Comparison of ENCODE assay signal across 14 cellular contexts in genomic region chr9:121154782-121155181, GRCh38. TPM values are rescaled to one million over a fixed set of nuclear protein-coding genes. Genes with fewer than 3 reads are reported as not detected.
DNase-seq lines count a peak whose midpoint lies in the region; ATAC-seq and TF ChIP-seq lines count a peak whose summit lies in the region.
"Had no signal": no experiment of that assay in that cellular context is flagged by ENCODE, and none has a peak within 500 bp of the region (broad histone marks: within the 10 kb centered on the region; RNA-seq: fewer than 3 reads in every experiment).

No MANE protein-coding gene starts in this region.

- H3K27me3 ChIP-seq in neural progenitor cell = no peaks in the 10 kb centered on the region
- H3K27me3 ChIP-seq in esophagus muscularis mucosa = no peaks in the 10 kb centered on the region
- H3K27me3 ChIP-seq: vagina had no signal

- no peak for TF ChIP-seq CTCF in OCI-LY7 (conservative IDR thresholded peaks at IDR 0.05; ENCODE audit: low read length)
- TF ChIP-seq CTCF in astrocyte of the spinal cord (IDR thresholded peaks at IDR 0.05; ENCODE audit: low read depth, low read length) = no peak
- no peak for TF ChIP-seq CTCF in neural progenitor cell (IDR thresholded peaks at IDR 0.05)
- TF ChIP-seq CTCF in esophagus muscularis mucosa (IDR thresholded peaks at IDR 0.05) = no peak

- H3K27ac ChIP-seq in OCI-LY7 (ENCODE audit: low read depth, low read length, poor library complexity, severe bottlenecking) (peak overlapping the region; percentile 10), neural progenitor cell (no peak overlapping the region), esophagus muscularis mucosa (replicated peaks in 1 of 4) (no peak overlapping the region)
- H3K27ac ChIP-seq: SK-N-MC, vagina had no signal

- H3K9me3 ChIP-seq in OCI-LY7 (ENCODE audit: low read length) = no peaks in the 10 kb centered on the region
- H3K9me3 ChIP-seq in neural progenitor cell (ENCODE audit: low read depth) = no peaks in the 10 kb centered on the region
- no peaks in the 10 kb centered on the region for H3K9me3 ChIP-seq in esophagus muscularis mucosa
- H3K9me3 ChIP-seq: vagina had no signal

- BruUV-seq in OCI-LY7 (replicated peaks; lab: Mats Ljungman, UMichigan) = no TSS peak

- H3K4me3 ChIP-seq in OCI-LY7 (ENCODE audit: low read depth, low read length, poor library complexity, severe bottlenecking) = no peak overlapping the region
- H3K4me3 ChIP-seq in astrocyte of the spinal cord (ENCODE audit: low read depth, low read length) = no peak overlapping the region
- H3K4me3 ChIP-seq in neural progenitor cell = no peak overlapping the region
- H3K4me3 ChIP-seq in esophagus muscularis mucosa = no peak overlapping the region
- H3K4me3 ChIP-seq: GM23338, SK-N-MC, vagina had no signal

- CTCF ChIA-PET in activated CD4-positive, alpha-beta T cell treated with anti-CD3 and anti-CD28 coated beads for 36 hours (lab: Charles Lee) = interaction anchor here (1.6 kb wide), 1 partner anchor 43 kb away, joined by 3 read pairs; no protein-coding TSS in a partner anchor
- CTCF ChIA-PET in OCI-LY7 (lab: Charles Lee; ENCODE audit: unreplicated experiment) = no interaction called here

- H3K27ac Mint-ChIP-seq in activated CD4-positive, alpha-beta T cell treated with anti-CD3 and anti-CD28 coated beads for 36 hours = peak overlapping the region; percentile 64
- H3K27ac Mint-ChIP-seq in activated CD4-positive, alpha-beta T cell treated with anti-CD3 and anti-CD28 coated beads, Interleukin-2, amount 10 ng/mL, durations not matched to agents 24 days and 14 days = no peak overlapping the region
- H3K27ac Mint-ChIP-seq in neural progenitor cell = peak overlapping the region; percentile 62
- H3K27ac Mint-ChIP-seq: GM23338 had no signal

- H3K4me3 Mint-ChIP-seq in activated CD4-positive, alpha-beta T cell treated with anti-CD3 and anti-CD28 coated beads for 36 hours = no peak overlapping the region
- no peak overlapping the region for H3K4me3 Mint-ChIP-seq in activated CD4-positive, alpha-beta T cell treated with anti-CD3 and anti-CD28 coated beads, Interleukin-2, amount 10 ng/mL, durations not matched to agents 24 days and 14 days
- no peak overlapping the region for H3K4me3 Mint-ChIP-seq in neural progenitor cell
- H3K4me3 Mint-ChIP-seq: GM23338 had no signal

- H3K4me2 ChIP-seq in OCI-LY7 (ENCODE audit: low read length) (no peak overlapping the region), neural progenitor cell (no peak overlapping the region)
- H3K4me2 ChIP-seq: GM23338 had no signal

- POLR2A ChIA-PET in activated CD4-positive, alpha-beta T cell treated with anti-CD3 and anti-CD28 coated beads for 36 hours (lab: Charles Lee) = interaction anchor here (1.0 kb wide), 1 partner anchor 17 kb away, joined by 3 read pairs; no protein-coding TSS in a partner anchor
- POLR2A ChIA-PET in OCI-LY7 (lab: Charles Lee) = interaction anchor here (0.6 to 1.0 kb wide), 2 partner anchors 34 to 61 kb away, joined by 3 read pairs; no protein-coding TSS in a partner anchor

- H3K9ac ChIP-seq in neural progenitor cell = no peak overlapping the region

- H2AFZ ChIP-seq in OCI-LY7 (ENCODE audit: low read length) (no peak overlapping the region), neural progenitor cell (replicated peaks) (no peak overlapping the region)
- H2AFZ ChIP-seq: GM23338 had no signal

- H3F3A ChIP-seq in neural progenitor cell (ENCODE audit: low read depth) = no peaks in the 10 kb centered on the region

- no peak for ATAC-seq in activated CD4-positive, alpha-beta T cell treated with anti-CD3 and anti-CD28 coated beads for 36 hours
- ATAC-seq: GM23338, left ventricle myocardium superior had no signal

- H3K79me2 ChIP-seq in OCI-LY7 (ENCODE audit: insufficient read depth, low read depth, low read length) (peaks cover 15% of the 10 kb centered on the region; the same call in 1 of the 2 replicates), neural progenitor cell (ENCODE audit: low read depth) (no peaks in the 10 kb centered on the region)

- in situ Hi-C loops in astrocyte of the spinal cord (cut with HindIII; ENCODE audit: low sequenced_read_pairs) = no loop called here

- no peaks in the 10 kb centered on the region for H3K9me2 ChIP-seq in OCI-LY7 (ENCODE audit: insufficient read depth, low read length)

- TF ChIP-seq EP300 in esophagus muscularis mucosa (IDR thresholded peaks at IDR 0.05) = no peak

- H3K4me1 ChIP-seq in OCI-LY7 (ENCODE audit: insufficient read depth, low read length, poor library complexity, severe bottlenecking) (peaks cover 69% of the 10 kb centered on the region), neural progenitor cell (no peaks in the 10 kb centered on the region), esophagus muscularis mucosa (peaks cover 0 to 7% (median 2%) of the 10 kb centered on the region in 4 donors)

- no peaks in the 10 kb centered on the region for H3K27me3 Mint-ChIP-seq in activated CD4-positive, alpha-beta T cell treated with anti-CD3 and anti-CD28 coated beads for 36 hours
- no peaks in the 10 kb centered on the region for H3K27me3 Mint-ChIP-seq in activated CD4-positive, alpha-beta T cell treated with anti-CD3 and anti-CD28 coated beads, Interleukin-2, amount 10 ng/mL, durations not matched to agents 24 days and 14 days
- H3K27me3 Mint-ChIP-seq in neural progenitor cell (ENCODE audit: insufficient read depth, low read depth) = no peaks in the 10 kb centered on the region

- no peak for DNase-seq in activated CD4-positive, alpha-beta T cell treated with anti-CD3 and anti-CD28 coated beads for 36 hours
- DNase-seq in activated CD4-positive, alpha-beta T cell treated with anti-CD3 and anti-CD28 coated beads, Interleukin-2, amount 10 ng/mL, durations not matched to agents 24 days and 14 days = no peak
- DNase-seq in OCI-LY7 (ENCODE audit: low spot score) (no peak), astrocyte of the spinal cord (ENCODE audit: low read depth, low spot score) (peak; percentile 22), neural progenitor cell (ENCODE audit: low spot score) (no peak), SKM-1 treated with dmso at 0.1 percent for 144 hours (lab: John Stamatoyannopoulos, UW; ENCODE audit: unreplicated experiment) (no peak), esophagus muscularis mucosa (ENCODE audit: extremely low spot score) (no peak), ureter (ENCODE audit: low spot score) (no peak)
- DNase-seq: left ventricle myocardium superior, NCI-H146, nucleus accumbens had no signal

- peaks cover 91% of the 10 kb centered on the region for H3K36me3 ChIP-seq in OCI-LY7 (ENCODE audit: insufficient read depth, low read length)
- H3K36me3 ChIP-seq in neural progenitor cell = no peaks in the 10 kb centered on the region
- peaks cover 8 to 76% (median 47%) of the 10 kb centered on the region in 4 donors for H3K36me3 ChIP-seq in esophagus muscularis mucosa

- intact Hi-C loops in activated CD4-positive, alpha-beta T cell treated with anti-CD3 and anti-CD28 coated beads for 36 hours (cut with DNase I, micrococcal nuclease) = loop anchor here in 1 of 2 experiments (5.0 kb wide), 1 partner anchor 38 kb away; no protein-coding TSS in a partner anchor
- intact Hi-C loops in activated CD4-positive, alpha-beta T cell treated with anti-CD3 and anti-CD28 coated beads, Interleukin-2, amount 10 ng/mL, durations not matched to agents 24 days and 14 days (cut with micrococcal nuclease) = no loop called here
- intact Hi-C loops in OCI-LY7 (cut with micrococcal nuclease; ENCODE audit: unreplicated experiment) (loop anchor here (10.0 kb wide), 1 partner anchor 170 kb away; no protein-coding TSS in a partner anchor), esophagus muscularis mucosa (cut with DNase I) (no loop called here)

- H3K4me1 Mint-ChIP-seq in activated CD4-positive, alpha-beta T cell treated with anti-CD3 and anti-CD28 coated beads for 36 hours = peaks cover 26% of the 10 kb centered on the region
- peaks cover 36% of the 10 kb centered on the region for H3K4me1 Mint-ChIP-seq in activated CD4-positive, alpha-beta T cell treated with anti-CD3 and anti-CD28 coated beads, Interleukin-2, amount 10 ng/mL, durations not matched to agents 24 days and 14 days
- H3K4me1 Mint-ChIP-seq in neural progenitor cell = no peaks in the 10 kb centered on the region

- TF ChIP-seq POLR2A in esophagus muscularis mucosa (IDR thresholded peaks at IDR 0.05; ENCODE audit: low read depth) = no peak

- H3K9me3 Mint-ChIP-seq in activated CD4-positive, alpha-beta T cell treated with anti-CD3 and anti-CD28 coated beads for 36 hours (ENCODE audit: low read depth) = no peaks in the 10 kb centered on the region
- no peaks in the 10 kb centered on the region for H3K9me3 Mint-ChIP-seq in activated CD4-positive, alpha-beta T cell treated with anti-CD3 and anti-CD28 coated beads, Interleukin-2, amount 10 ng/mL, durations not matched to agents 24 days and 14 days
- H3K9me3 Mint-ChIP-seq in neural progenitor cell = no peaks in the 10 kb centered on the region
- H3K9me3 Mint-ChIP-seq: GM23338 had no signal

- H3K36me3 Mint-ChIP-seq in activated CD4-positive, alpha-beta T cell treated with anti-CD3 and anti-CD28 coated beads for 36 hours (ENCODE audit: low read depth) = peaks cover 64% of the 10 kb centered on the region
- peaks cover 71% of the 10 kb centered on the region for H3K36me3 Mint-ChIP-seq in activated CD4-positive, alpha-beta T cell treated with anti-CD3 and anti-CD28 coated beads, Interleukin-2, amount 10 ng/mL, durations not matched to agents 24 days and 14 days (ENCODE audit: low read depth)
- H3K36me3 Mint-ChIP-seq in neural progenitor cell = peaks cover 23% of the 10 kb centered on the region

- WGBS in esophagus muscularis mucosa = 94% methylated on average over 6 of the region's 6 CpGs

- H4K20me1 ChIP-seq in OCI-LY7 (ENCODE audit: insufficient read depth, low read length) = no peaks in the 10 kb centered on the region
- H4K20me1 ChIP-seq in neural progenitor cell (ENCODE audit: low read depth) = no peaks in the 10 kb centered on the region

RNA-seq across cellular contexts. Expression of gene RAB14, which starts 46.9 kb away (rescaled TPM):
- total RNA-seq in activated CD4-positive, alpha-beta T cell treated with anti-CD3 and anti-CD28 coated beads for 36 hours = 10 to 100 TPM; 52.3 to 54.7 TPM
- total RNA-seq in activated CD4-positive, alpha-beta T cell treated with anti-CD3 and anti-CD28 coated beads, Interleukin-2, amount 10 ng/mL, durations not matched to agents 24 days and 14 days = 61.4 and 65.1 TPM in 2 replicates
- total RNA-seq in OCI-LY7 (2014; rRNA removed; shearing (Covaris generic)) = 8.1 and 8.6 TPM in 2 replicates
- total RNA-seq in OCI-LY7 (2022) (37.1 and 37.2 TPM in 2 replicates), neural progenitor cell (ENCODE audit: low replicate concordance) (23.8 and 35.9 TPM in 2 replicates), esophagus muscularis mucosa (10 to 100 TPM; 28.5 to 30.7 (median 29.5) TPM), ureter (115 TPM)
